1 cellular context compared by ENCODE assay signal in genomic region chr6:88167625-88167937, GRCh38.
TF ChIP-seq lines count a peak whose summit lies in the region.

No MANE protein-coding gene starts in this region.

TF ChIP-seq in H1, 55 proteins besides CTCF, POLR2A, EP300 and RAD21:
- TF ChIP-seq SAP30 (IDR thresholded peaks at IDR 0.05; ENCODE audit: insufficient read depth, insufficient replicate concordance, low read length) (no peak), SUZ12 (IDR thresholded peaks at IDR 0.05; ENCODE audit: low read length) (peak; percentile 43)
TF ChIP-seq in H1: peak in this region for 1.
